In genomic region chr22:17007257-17007656, GRCh38 we compare ENCODE assay signal across 21 cellular contexts. TPM values are rescaled to one million over a fixed set of nuclear protein-coding genes. Genes with fewer than 3 reads are reported as not detected.
"Had no signal": no experiment of that assay in that cellular context is flagged by ENCODE, and none has a peak within 500 bp of the region (broad histone marks: within the 10 kb centered on the region; RNA-seq: fewer than 3 reads in every experiment).

No MANE protein-coding gene starts in this region.

- H3K36me3 ChIP-seq: heart left ventricle, right lobe of liver, stomach, thoracic aorta, upper lobe of left lung had no signal

- H3K27ac ChIP-seq: dorsolateral prefrontal cortex, heart left ventricle, parathyroid adenoma, right lobe of liver, stomach, thoracic aorta, upper lobe of left lung had no signal

- H2AFZ ChIP-seq: parathyroid adenoma had no signal

- H3K27me3 ChIP-seq: right lobe of liver, upper lobe of left lung had no signal

- DNase-seq: activated CD4-positive, alpha-beta T cell treated with anti-CD3 and anti-CD28 coated beads, Interleukin-2, amount 10 ng/mL, durations not matched to agents 7 days and 5 days; activated CD8-positive, alpha-beta T cell treated with anti-CD3 and anti-CD28 coated beads, Interleukin-2, amount 10 ng/mL, durations not matched to agents 7 days and 5 days; activated naive CD4-positive, alpha-beta T cell treated with anti-CD3 and anti-CD28 coated beads for 36 hours; activated T-cell treated with anti-CD3 and anti-CD28 coated beads, Interleukin-2, amount 50 U/mL, for 24 hours; caudate nucleus; dorsolateral prefrontal cortex; erythroblast; foreskin melanocyte; heart left ventricle; right lobe of liver; small intestine; stimulated activated CD4-positive, alpha-beta T cell treated with anti-CD3 and anti-CD28 coated beads, Interleukin-15, amount 100 ng/mL, for 24 hours; stimulated activated CD4-positive, alpha-beta T cell treated with anti-CD3 and anti-CD28 coated beads, Interleukin-4, amount 100 ng/mL, for 1 hour; stomach had no signal

- H3K79me2 ChIP-seq: parathyroid adenoma had no signal

- H3K9ac ChIP-seq: parathyroid adenoma had no signal

- ATAC-seq: activated CD4-positive, CD25-positive, alpha-beta regulatory T cell treated with anti-CD3 and anti-CD28 coated beads, Interleukin-2, amount 50 U/mL, for 24 hours; activated CD8-positive, alpha-beta T cell treated with anti-CD3 and anti-CD28 coated beads, Interleukin-2, amount 10 ng/mL, durations not matched to agents 7 days and 5 days; heart left ventricle; natural killer cell treated with Interleukin-12 subunit alpha and Interleukin-12 subunit beta and Interleukin-15 and Interleukin-18, amount 100 ng/mL, for 72 hours; right lobe of liver had no signal

- H3K4me1 ChIP-seq: heart left ventricle, parathyroid adenoma, right lobe of liver, stomach, upper lobe of left lung had no signal

- FAIRE-seq: keratinocyte, small intestine had no signal

- H3K9me3 ChIP-seq: right lobe of liver had no signal

- H3K4me3 ChIP-seq: dorsolateral prefrontal cortex, heart left ventricle, lung, right lobe of liver, stomach, thoracic aorta, upper lobe of left lung had no signal

RNA-seq across cellular contexts. Expression of gene GAB4, which starts 0.8 kb away (rescaled TPM):
- total RNA-seq: activated CD4-positive, alpha-beta T cell treated with anti-CD3 and anti-CD28 coated beads, Interleukin-2, amount 10 ng/mL, durations not matched to agents 7 days and 5 days; activated CD8-positive, alpha-beta T cell treated with anti-CD3 and anti-CD28 coated beads, Interleukin-2, amount 10 ng/mL, durations not matched to agents 7 days and 5 days; activated naive CD4-positive, alpha-beta T cell treated with anti-CD3 and anti-CD28 coated beads for 36 hours; heart left ventricle; lung; natural killer cell treated with Interleukin-12 subunit alpha and Interleukin-12 subunit beta and Interleukin-15 and Interleukin-18, amount 100 ng/mL, for 72 hours; right lobe of liver; stomach; thoracic aorta; upper lobe of left lung had no signal
- polyA plus RNA-seq: heart left ventricle, keratinocyte, lung, small intestine, stomach had no signal
